Comparison of ENCODE assay signal across 3 cellular contexts in the genomic region with DNA sequence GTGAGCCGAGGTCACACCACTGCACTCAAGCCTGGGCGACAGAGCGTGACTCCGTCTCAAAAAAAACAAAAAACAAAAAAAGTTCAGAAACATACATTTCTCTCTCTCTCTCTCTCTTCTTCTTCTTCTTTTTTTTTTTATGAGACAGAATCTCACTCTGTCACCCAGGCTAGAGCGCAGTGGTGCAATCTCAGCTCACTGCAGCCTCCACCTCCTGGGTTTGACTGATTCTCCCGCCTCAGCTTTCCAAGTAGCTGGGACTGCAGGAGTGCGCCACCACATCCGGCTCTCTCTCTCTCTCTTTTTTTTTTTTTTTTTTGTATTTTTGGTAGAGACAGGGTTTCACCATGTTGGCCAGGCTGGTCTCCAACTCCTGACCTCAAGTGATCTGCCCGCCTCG. TPM values are rescaled to one million over a fixed set of nuclear protein-coding genes. Genes with fewer than 3 reads are reported as not detected.
"Had no signal": no experiment of that assay in that cellular context is flagged by ENCODE, and none has a peak within 500 bp of the region (broad histone marks: within the 10 kb centered on the region; RNA-seq: fewer than 3 reads in every experiment).

No MANE protein-coding gene starts in this region.

RNA-seq across cellular contexts. Expression of a gene that starts 16.8 kb away (rescaled TPM):
- total RNA-seq: LHCN-M2, MCF 10A, NCI-H460 had no signal
